1 cellular context compared by ENCODE assay signal in genomic region chr17:2712300-2713043, GRCh38.
TF ChIP-seq lines count a peak whose summit lies in the region.

No MANE protein-coding gene starts in this region.

TF ChIP-seq in SK-N-SH treated with all-trans-retinoic acid at 6 μM for 48 hours, 23 proteins besides CTCF, POLR2A, EP300 and RAD21 (continued from another document):
- TF ChIP-seq, protein P1, sequence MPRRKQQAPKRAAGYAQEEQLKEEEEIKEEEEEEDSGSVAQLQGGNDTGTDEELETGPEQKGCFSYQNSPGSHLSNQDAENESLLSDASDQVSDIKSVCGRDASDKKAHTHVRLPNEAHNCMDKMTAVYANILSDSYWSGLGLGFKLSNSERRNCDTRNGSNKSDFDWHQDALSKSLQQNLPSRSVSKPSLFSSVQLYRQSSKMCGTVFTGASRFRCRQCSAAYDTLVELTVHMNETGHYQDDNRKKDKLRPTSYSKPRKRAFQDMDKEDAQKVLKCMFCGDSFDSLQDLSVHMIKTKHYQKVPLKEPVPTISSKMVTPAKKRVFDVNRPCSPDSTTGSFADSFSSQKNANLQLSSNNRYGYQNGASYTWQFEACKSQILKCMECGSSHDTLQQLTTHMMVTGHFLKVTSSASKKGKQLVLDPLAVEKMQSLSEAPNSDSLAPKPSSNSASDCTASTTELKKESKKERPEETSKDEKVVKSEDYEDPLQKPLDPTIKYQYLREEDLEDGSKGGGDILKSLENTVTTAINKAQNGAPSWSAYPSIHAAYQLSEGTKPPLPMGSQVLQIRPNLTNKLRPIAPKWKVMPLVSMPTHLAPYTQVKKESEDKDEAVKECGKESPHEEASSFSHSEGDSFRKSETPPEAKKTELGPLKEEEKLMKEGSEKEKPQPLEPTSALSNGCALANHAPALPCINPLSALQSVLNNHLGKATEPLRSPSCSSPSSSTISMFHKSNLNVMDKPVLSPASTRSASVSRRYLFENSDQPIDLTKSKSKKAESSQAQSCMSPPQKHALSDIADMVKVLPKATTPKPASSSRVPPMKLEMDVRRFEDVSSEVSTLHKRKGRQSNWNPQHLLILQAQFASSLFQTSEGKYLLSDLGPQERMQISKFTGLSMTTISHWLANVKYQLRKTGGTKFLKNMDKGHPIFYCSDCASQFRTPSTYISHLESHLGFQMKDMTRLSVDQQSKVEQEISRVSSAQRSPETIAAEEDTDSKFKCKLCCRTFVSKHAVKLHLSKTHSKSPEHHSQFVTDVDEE (CRISPR knock-in tag; IDR thresholded peaks at IDR 0.05), result no peak
- TF ChIP-seq SNAI2 (CRISPR knock-in tag; IDR thresholded peaks at IDR 0.05), result no peak
